In the genomic region with DNA sequence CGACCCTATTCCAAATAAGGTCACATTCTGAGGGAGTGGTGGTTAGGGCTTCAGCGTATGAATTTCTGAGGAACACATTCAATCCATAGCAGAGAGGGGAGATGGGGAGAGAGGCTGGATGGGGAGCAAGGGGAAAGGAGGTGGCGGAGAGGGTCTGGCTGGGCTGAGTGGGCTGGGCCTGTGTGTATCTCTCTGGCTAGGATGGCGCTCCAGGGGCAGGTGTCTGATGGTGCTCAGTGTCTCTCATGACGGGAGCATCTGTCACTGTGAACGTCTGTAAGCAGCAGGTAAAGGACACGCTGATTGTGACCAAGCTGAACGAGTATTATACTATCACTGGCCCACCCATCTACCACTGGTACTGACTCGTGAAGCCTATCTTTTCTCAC, we compare ENCODE assay signal across 29 cellular contexts.
DNase-seq lines count a peak whose midpoint lies in the region; ATAC-seq and TF ChIP-seq lines count a peak whose summit lies in the region.
"Had no signal": no experiment of that assay in that cellular context is flagged by ENCODE, and none has a peak within 500 bp of the region (broad histone marks: within the 10 kb centered on the region; RNA-seq: fewer than 3 reads in every experiment).

No MANE protein-coding gene starts in this region.

- intact Hi-C loops in cardiac septum (cut with DNase I) (no loop called here), heart left ventricle (cut with DNase I) (loop anchor here in 2 of 10 donors (5.0 to 10.0 kb wide), 2 partner anchors 141 to 143 kb away; no protein-coding TSS in a partner anchor), sciatic nerve (cut with DNase I) (loop anchor here (10.0 kb wide), 1 partner anchor 143 kb away; no protein-coding TSS in a partner anchor)

- no peaks in the 10 kb centered on the region for H3K9me3 Mint-ChIP-seq in T-helper 2 cell treated with Interferon-gamma antibody and Interleukin-4, amounts not matched to agents 5 μg/mL and 100 μg/mL, for 36 hours
- H3K9me3 Mint-ChIP-seq: activated CD4-positive, alpha-beta memory T cell treated with anti-CD3 and anti-CD28 coated beads, Interleukin-2, amount 10 ng/mL, durations not matched to agents 7 days and 5 days; CD8-positive, alpha-beta memory T cell; dendritic cell treated with granulocyte-macrophage colony-stimulating factor and Interleukin-4, amounts not matched to agents 40 ng/mL and 50 ng/mL, for 4 days; endodermal cell; naive thymus-derived CD4-positive, alpha-beta T cell; T-cell had no signal

- no peaks in the 10 kb centered on the region for H3K27me3 ChIP-seq in heart left ventricle
- no peaks in the 10 kb centered on the region for H3K27me3 ChIP-seq in hepatocyte
- H3K27me3 ChIP-seq: ascending aorta, left lung, Peyer's patch had no signal

- no peaks in the 10 kb centered on the region for H3K79me2 ChIP-seq in hepatocyte

- no peaks in the 10 kb centered on the region for H3K36me3 Mint-ChIP-seq in T-helper 2 cell treated with Interferon-gamma antibody and Interleukin-4, amounts not matched to agents 5 μg/mL and 100 μg/mL, for 36 hours (ENCODE audit: low read depth)
- H3K36me3 Mint-ChIP-seq: activated naive CD8-positive, alpha-beta T cell; CD8-positive, alpha-beta memory T cell; naive thymus-derived CD4-positive, alpha-beta T cell; T-cell had no signal

- 78 to 92% (median 85%) methylated on average over 9 of the region's 9 CpGs for WGBS in heart left ventricle, 4 donors
- 80% methylated on average over 9 of the region's 9 CpGs for WGBS in hepatocyte (ENCODE audit: low lambda C conversion rate, missing lambda C conversion rate)

- H3K4me3 Mint-ChIP-seq in T-helper 2 cell treated with Interferon-gamma antibody and Interleukin-4, amounts not matched to agents 5 μg/mL and 100 μg/mL, for 36 hours, result no peak overlapping the region
- H3K4me3 Mint-ChIP-seq: activated CD4-positive, alpha-beta memory T cell treated with anti-CD3 and anti-CD28 coated beads, Interleukin-2, amount 10 ng/mL, durations not matched to agents 7 days and 5 days; activated naive CD8-positive, alpha-beta T cell; CD8-positive, alpha-beta memory T cell; dendritic cell treated with granulocyte-macrophage colony-stimulating factor and Interleukin-4, amounts not matched to agents 40 ng/mL and 50 ng/mL, for 4 days; endodermal cell; naive thymus-derived CD4-positive, alpha-beta T cell; T-cell had no signal

- peaks cover under 1% of the 10 kb centered on the region for H3K4me1 Mint-ChIP-seq in T-helper 2 cell treated with Interferon-gamma antibody and Interleukin-4, amounts not matched to agents 5 μg/mL and 100 μg/mL, for 36 hours (ENCODE audit: low read depth)

- H3K9me2 ChIP-seq in hepatocyte (replicated peaks; ENCODE audit: insufficient read depth), result no peaks in the 10 kb centered on the region

- no peaks in the 10 kb centered on the region for H3K36me3 ChIP-seq in heart left ventricle
- no peaks in the 10 kb centered on the region for H3K36me3 ChIP-seq in hepatocyte (replicated peaks; ENCODE audit: insufficient read depth, low read depth)
- H3K36me3 ChIP-seq: ascending aorta, left lung, Peyer's patch had no signal

- no peak overlapping the region for H3K4me2 ChIP-seq in hepatocyte

- H4K20me1 ChIP-seq in hepatocyte (ENCODE audit: insufficient read depth, poor library complexity, severe bottlenecking), result no peaks in the 10 kb centered on the region

- DNase-seq in cardiac septum (ENCODE audit: low spot score) (peak; percentile 62), heart left ventricle (no peak), hepatocyte (ENCODE audit: low spot score) (no peak), sciatic nerve (ENCODE audit: low spot score) (no peak), Ammon's horn (ENCODE audit: low spot score) (no peak), NCI-H748 treated with DMSO at 0.1 percent for 48 hours (lab: John Stamatoyannopoulos, UW) (no peak)
- no peak for DNase-seq in T-helper 2 cell treated with Interferon-gamma antibody and Interleukin-4, amounts not matched to agents 5 μg/mL and 100 μg/mL, for 36 hours (ENCODE audit: low spot score)
- DNase-seq: activated CD4-positive, alpha-beta memory T cell treated with anti-CD3 and anti-CD28 coated beads, Interleukin-2, amount 10 ng/mL, durations not matched to agents 7 days and 5 days; activated effector memory CD4-positive, alpha-beta T cell treated with Interleukin-2 at 50 U/mL for 16 hours; AML-193; central memory CD4-positive, alpha-beta T cell; endodermal cell; hippocampal formation; left lung; naive thymus-derived CD4-positive, alpha-beta T cell; NCI-H1436 treated with DMSO at 0.1 percent for 48 hours; NCI-H69; Peyer's patch; retina; stimulated activated CD4-positive, alpha-beta T cell treated with anti-CD3 and anti-CD28 coated beads, Interleukin-2, amount 100 ng/mL, for 48 hours; T-cell had no signal

- H2AFZ ChIP-seq in hepatocyte, result no peak overlapping the region

- H3K27ac Mint-ChIP-seq in T-helper 2 cell treated with Interferon-gamma antibody and Interleukin-4, amounts not matched to agents 5 μg/mL and 100 μg/mL, for 36 hours, result no peak overlapping the region
- H3K27ac Mint-ChIP-seq: activated CD4-positive, alpha-beta memory T cell treated with anti-CD3 and anti-CD28 coated beads, Interleukin-2, amount 10 ng/mL, durations not matched to agents 7 days and 5 days; activated naive CD8-positive, alpha-beta T cell; dendritic cell treated with granulocyte-macrophage colony-stimulating factor and Interleukin-4, amounts not matched to agents 40 ng/mL and 50 ng/mL, for 4 days; endodermal cell; naive thymus-derived CD4-positive, alpha-beta T cell; T-cell had no signal

- peak overlapping the region in 3 of 12 donors; percentile 10 to 46 (median 29) for H3K27ac ChIP-seq in heart left ventricle
- H3K27ac ChIP-seq in hepatocyte, result peak overlapping the region; percentile 76
- H3K27ac ChIP-seq: ascending aorta, HL-60, left lung had no signal

- no peaks in the 10 kb centered on the region for H3K9me3 ChIP-seq in heart left ventricle
- no peaks in the 10 kb centered on the region for H3K9me3 ChIP-seq in hepatocyte (ENCODE audit: low read depth)
- H3K9me3 ChIP-seq: ascending aorta, left lung, Peyer's patch had no signal

- H3K4me1 ChIP-seq in heart left ventricle (peaks cover 0 to 15% (median 5%) of the 10 kb centered on the region in 12 donors), hepatocyte (ENCODE audit: insufficient read depth) (peaks cover 13% of the 10 kb centered on the region)

- no peak for TF ChIP-seq CTCF in heart left ventricle (IDR thresholded peaks at IDR 0.05)
- TF ChIP-seq CTCF in hepatocyte (IDR thresholded peaks at IDR 0.05; ENCODE audit: poor library complexity), result no peak

- H3K4me3 ChIP-seq in heart left ventricle (no peak overlapping the region), hepatocyte (no peak overlapping the region)
- H3K4me3 ChIP-seq: ascending aorta, left lung, Peyer's patch had no signal

- no peak for ATAC-seq in heart left ventricle
- ATAC-seq in sciatic nerve, result peak; percentile 10
- ATAC-seq in GM21786 (IDR thresholded peaks at IDR 0.05; ENCODE audit: unreplicated experiment), result no peak
- ATAC-seq: activated CD4-positive, CD25-positive, alpha-beta regulatory T cell treated with anti-CD3 and anti-CD28 coated beads, Interleukin-2, amount 50 U/mL, for 24 hours; esophagus mucosa; T-cell had no signal

- no peaks in the 10 kb centered on the region for H3K27me3 Mint-ChIP-seq in T-helper 2 cell treated with Interferon-gamma antibody and Interleukin-4, amounts not matched to agents 5 μg/mL and 100 μg/mL, for 36 hours (ENCODE audit: low read depth)
- H3K27me3 Mint-ChIP-seq: activated CD4-positive, alpha-beta memory T cell treated with anti-CD3 and anti-CD28 coated beads, Interleukin-2, amount 10 ng/mL, durations not matched to agents 7 days and 5 days; activated naive CD8-positive, alpha-beta T cell; CD8-positive, alpha-beta memory T cell; naive thymus-derived CD4-positive, alpha-beta T cell; T-cell had no signal

- no peak for TF ChIP-seq POLR2A in heart left ventricle (IDR thresholded peaks at IDR 0.05)
